Comparison of ENCODE assay signal across 8 cellular contexts in the genomic region with DNA sequence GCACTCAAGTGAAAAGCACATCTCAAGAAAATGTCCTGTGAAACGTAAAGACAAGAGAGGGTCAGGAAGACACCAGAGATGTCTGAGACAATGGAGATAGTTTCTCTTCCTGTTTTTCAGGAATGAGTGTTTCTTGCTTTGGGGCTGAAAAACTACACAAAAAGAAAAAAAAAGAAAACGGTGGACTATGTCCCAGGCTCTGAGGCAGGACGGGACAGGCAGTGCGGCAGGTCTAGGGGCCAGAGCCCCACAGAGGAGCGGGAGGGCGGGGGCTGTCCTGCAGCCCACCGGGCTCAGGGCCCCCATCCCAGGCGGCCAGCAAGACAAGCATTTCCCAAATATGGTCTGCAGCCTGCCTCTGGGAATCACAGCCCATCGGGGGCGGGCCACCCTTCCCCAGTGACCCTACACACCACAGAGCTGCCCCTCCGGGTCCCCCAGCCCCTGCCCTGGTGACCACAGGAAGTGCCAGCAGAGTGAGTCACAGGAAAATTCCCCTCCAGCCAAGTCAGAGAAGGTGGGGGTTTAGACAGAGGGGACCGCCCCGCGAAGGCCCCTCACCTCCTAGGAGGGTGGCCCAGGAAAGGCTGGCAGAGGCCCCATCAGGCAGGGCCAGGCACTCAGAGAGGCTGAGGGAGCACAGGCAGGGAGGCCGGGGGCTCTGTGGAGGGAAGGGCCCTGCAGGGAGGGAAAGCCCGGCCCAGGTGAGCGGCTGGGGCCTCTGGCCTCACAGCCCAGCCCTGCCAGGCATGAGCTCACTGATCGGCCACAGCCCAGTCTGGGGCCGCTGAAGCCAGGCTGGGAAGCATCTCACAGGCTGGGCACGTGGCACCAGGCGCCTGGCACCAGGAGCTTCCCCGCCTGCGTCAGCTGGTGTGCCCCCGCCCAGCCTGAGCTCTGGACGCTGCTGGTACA. TPM values are rescaled to one million over a fixed set of nuclear protein-coding genes. Genes with fewer than 3 reads are reported as not detected.
DNase-seq lines count a peak whose midpoint lies in the region; ATAC-seq and TF ChIP-seq lines count a peak whose summit lies in the region.

No MANE protein-coding gene starts in this region.

- H3K4me2 ChIP-seq in MM.1S (ENCODE audit: low read depth, low read length), result no peak overlapping the region

- H3K9ac ChIP-seq in MM.1S (ENCODE audit: low read length), result no peak overlapping the region

- no peaks in the 10 kb centered on the region for H4K20me1 ChIP-seq in MM.1S (ENCODE audit: insufficient read depth, low read length)

- H3F3A ChIP-seq in MM.1S (ENCODE audit: insufficient read depth, low read length), result no peaks in the 10 kb centered on the region

- H3K9me2 ChIP-seq in MM.1S (replicated peaks; ENCODE audit: insufficient read depth, low read length), result no peaks in the 10 kb centered on the region

- 23 to 24% (median 24%) methylated on average over 19 to 25 of the region's 25 CpGs for WGBS in psoas muscle, 3 donors

- ATAC-seq in HG03045 (IDR thresholded peaks at IDR 0.05; ENCODE audit: unreplicated experiment) (peak; percentile 35), left cardiac atrium (peak; percentile 79 to 81), psoas muscle (peak; percentile 86 to 89 (median 87)), GM18858 (IDR thresholded peaks at IDR 0.05; ENCODE audit: unreplicated experiment) (no peak)

- H3K4me3 ChIP-seq in psoas muscle (peak overlapping the region; percentile 48), MM.1S (ENCODE audit: low read length) (no peak overlapping the region)

- peak in 55 of 56 donors; percentile 41 to 99 (median 92) for DNase-seq in amygdala (lab: John Stamatoyannopoulos, UW)
- DNase-seq in left cardiac atrium, result peak; percentile 89
- peak; percentile 90 to 96 for DNase-seq in psoas muscle
- no peak for DNase-seq in stimulated activated CD4-positive, alpha-beta T cell treated with anti-CD3 and anti-CD28 coated beads, Interleukin-4, amount 100 ng/mL, for 24 hours
- DNase-seq in MM.1S, result no peak

- H2AFZ ChIP-seq in MM.1S (ENCODE audit: low read length), result no peak overlapping the region

- H3K27me3 ChIP-seq in psoas muscle (ENCODE audit: insufficient read depth in 3 of 3, low read length in 2 of 3), result no peaks in the 10 kb centered on the region
- no peaks in the 10 kb centered on the region; the same call in 1 of the 2 replicates for H3K27me3 ChIP-seq in MM.1S (replicated peaks; ENCODE audit: insufficient read depth, low read length)

- H3K27ac ChIP-seq in C4-2B, result peak overlapping the region; percentile 67
- H3K27ac ChIP-seq in psoas muscle, result peak overlapping the region; percentile 93
- no peak overlapping the region for H3K27ac ChIP-seq in MM.1S (ENCODE audit: low read length)

- intact Hi-C loops in left cardiac atrium (cut with DNase I) (no loop called here), psoas muscle (cut with DNase I) (no loop called here)

- H3K36me3 ChIP-seq in psoas muscle (ENCODE audit: insufficient read depth in 1 of 2, low read depth in 1 of 2), result peaks cover 0 to 30% of the 10 kb centered on the region in 2 donors
- H3K36me3 ChIP-seq in MM.1S (replicated peaks; ENCODE audit: insufficient read depth, low read length), result no peaks in the 10 kb centered on the region

- no peaks in the 10 kb centered on the region for H3K79me2 ChIP-seq in MM.1S (ENCODE audit: low read length)

- H3K9me3 ChIP-seq in psoas muscle, result no peaks in the 10 kb centered on the region
- H3K9me3 ChIP-seq in MM.1S (replicated peaks; ENCODE audit: insufficient read depth, low read length), result no peaks in the 10 kb centered on the region

- no peak for TF ChIP-seq CTCF in C4-2B (conservative IDR thresholded peaks at IDR 0.05)
- no peak for TF ChIP-seq CTCF in psoas muscle (IDR thresholded peaks at IDR 0.05)
- TF ChIP-seq CTCF in MM.1S (IDR thresholded peaks at IDR 0.05; ENCODE audit: low read length), result no peak

- H3K4me1 ChIP-seq in psoas muscle (peaks cover 93% of the 10 kb centered on the region), MM.1S (ENCODE audit: low read length) (no peaks in the 10 kb centered on the region)

RNA-seq across cellular contexts. Expression of gene BCAR1, which starts 6.3 kb away (rescaled TPM):
- total RNA-seq in left cardiac atrium (10 to 100 TPM; 46.5 to 65.9 TPM), psoas muscle (100 to 1,000 TPM in 2 of 4 donors, 10 to 100 TPM in 2; 61.8 to 108 (median 90.1) TPM)
- 10 to 100 TPM; 66.3 to 90.7 (median 78.7) TPM for polyA plus RNA-seq in psoas muscle

RNA-seq across cellular contexts. Expression of gene CTRB1, which starts 26.3 kb away (rescaled TPM):
- total RNA-seq in left cardiac atrium (1 to 10 TPM in 1 of 2 donors, under 1 TPM in 1; 0.39 to 1.4 TPM), psoas muscle (1 to 10 TPM in 2 of 4 donors, not detected in 2; 1.2 to 3.9 TPM)
- polyA plus RNA-seq in psoas muscle, result 1 to 10 TPM in 1 of 3 donors, under 1 TPM in 2; 0.03 to 2.5 (median 0.25) TPM

RNA-seq across cellular contexts. Expression of gene CTRB2, which starts 38.1 kb away (rescaled TPM):
- total RNA-seq in left cardiac atrium (not detected), psoas muscle (1 to 10 TPM in 1 of 4 donors, not detected in 3; 2.4 TPM)
- 1 to 10 TPM in 1 of 3 donors, under 1 TPM in 2; 0.14 to 1.6 (median 0.63) TPM for polyA plus RNA-seq in psoas muscle

Comparison
In these comparisons a context has a peak if more than half of its experiments do, and no peak if none do; other contexts are left out.
1. DNase-seq: peak in amygdala (55 of 56), left cardiac atrium (single experiment) and psoas muscle (2 of 2); none in stimulated activated CD4-positive, alpha-beta T cell treated with anti-CD3 and anti-CD28 coated beads, Interleukin-4, amount 100 ng/mL, for 24 hours (single experiment) and MM.1S (single experiment).